Comparison of ENCODE assay signal across 9 cellular contexts in the genomic region with DNA sequence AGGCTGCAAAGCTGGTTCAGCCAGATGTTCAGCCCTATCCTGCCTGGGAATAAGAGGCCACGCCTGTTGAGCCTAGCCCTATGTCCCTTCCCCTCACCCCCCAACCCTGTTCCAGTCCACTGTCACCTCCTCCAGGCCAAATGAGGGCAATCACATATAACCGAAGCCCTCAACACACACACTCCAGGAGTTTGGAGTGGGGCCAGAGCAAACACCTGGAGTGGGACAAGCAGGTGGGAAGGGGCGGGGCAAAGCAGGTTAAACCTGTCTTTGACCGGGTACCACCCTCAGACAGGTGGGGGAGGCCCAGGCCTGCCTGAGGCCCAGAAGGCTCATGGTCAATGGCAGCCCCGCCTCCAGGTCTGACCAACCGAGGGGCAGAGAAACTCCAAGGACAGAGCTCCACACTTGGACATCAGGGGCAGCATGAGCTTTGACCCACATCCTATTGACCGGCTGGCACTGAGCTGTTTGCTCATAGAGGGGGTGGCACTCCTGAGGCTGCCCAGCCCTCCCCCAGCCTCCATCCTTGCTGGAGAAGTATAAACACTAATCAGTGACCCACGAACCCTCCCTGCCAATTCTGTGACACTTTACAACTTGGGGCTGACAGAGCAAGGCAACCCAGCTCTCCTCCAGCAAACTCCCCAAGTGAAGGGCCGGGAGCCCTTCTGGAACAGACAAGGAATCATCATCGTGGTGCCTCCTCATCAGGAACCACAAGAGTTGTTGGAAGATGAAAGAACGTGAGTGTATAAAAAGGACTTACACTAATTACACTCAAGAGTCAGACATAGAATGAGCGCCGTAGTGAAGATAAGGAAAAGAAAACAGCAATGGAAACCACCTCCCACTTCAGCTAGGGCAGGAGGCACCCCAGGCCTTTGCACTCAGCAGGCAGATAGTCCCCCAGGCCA. TPM values are rescaled to one million over a fixed set of nuclear protein-coding genes. Genes with fewer than 3 reads are reported as not detected.
DNase-seq lines count a peak whose midpoint lies in the region; ATAC-seq, FAIRE-seq and TF ChIP-seq lines count a peak whose summit lies in the region.
"Had no signal": no experiment of that assay in that cellular context is flagged by ENCODE, and none has a peak within 500 bp of the region (broad histone marks: within the 10 kb centered on the region; RNA-seq: fewer than 3 reads in every experiment).

No MANE protein-coding gene starts in this region.

- H3K4me1 Mint-ChIP-seq in naive B cell: peaks cover 28 to 42% (median 41%) of the 10 kb centered on the region in 3 donors
- H3K4me1 Mint-ChIP-seq in activated T-helper 1 cell treated with anti-CD3 and anti-CD28 coated beads, Interleukin-12 subunit alpha, Interleukin-12 subunit beta, Interleukin-2, Interleukin-4 antibody, amounts not matched to agents 30 ng/mL and 10 ng/mL and 1 ng/mL, durations not matched to agents 14 hours and 24 hours and 36 hours (ENCODE audit: low read depth): peaks cover 28% of the 10 kb centered on the region

- H3K27me3 Mint-ChIP-seq in naive B cell: no peaks in the 10 kb centered on the region
- H3K27me3 Mint-ChIP-seq in activated T-helper 1 cell treated with anti-CD3 and anti-CD28 coated beads, Interleukin-12 subunit alpha, Interleukin-12 subunit beta, Interleukin-2, Interleukin-4 antibody, amounts not matched to agents 30 ng/mL and 10 ng/mL and 1 ng/mL, durations not matched to agents 14 hours and 24 hours and 36 hours (ENCODE audit: insufficient read depth): peaks cover 3% of the 10 kb centered on the region

- H3K4me3 ChIP-seq in bronchial epithelial cell (ENCODE audit: low read depth, low read length): peak overlapping the region; percentile 88
- H3K4me3 ChIP-seq: SJSA1 had no signal

- peaks cover 31% of the 10 kb centered on the region for H3K36me3 ChIP-seq in bronchial epithelial cell (ENCODE audit: control insufficient read depth, insufficient read depth, low read length)

- DNase-seq in COR-L47 (lab: John Stamatoyannopoulos, UW) (peak; percentile 87), NCI-H1105 treated with DMSO at 0.1 percent for 48 hours (lab: John Stamatoyannopoulos, UW) (peak; percentile 77), bronchial epithelial cell (ENCODE audit: low read depth) (peak; percentile 79), naive B cell (no peak), NOMO-1 treated with DMSO at 0.1 percent for 48 hours (lab: John Stamatoyannopoulos, UW; ENCODE audit: unreplicated experiment) (no peak), NCI-H1048 (lab: John Stamatoyannopoulos, UW) (no peak), cortex of kidney (lab: John Stamatoyannopoulos, UW) (no peak)
- DNase-seq in activated T-helper 1 cell treated with anti-CD3 and anti-CD28 coated beads, Interleukin-12 subunit alpha, Interleukin-12 subunit beta, Interleukin-2, Interleukin-4 antibody, amounts not matched to agents 30 ng/mL and 10 ng/mL and 1 ng/mL, durations not matched to agents 14 hours and 24 hours and 36 hours (ENCODE audit: low spot score): no peak

- no peak for ATAC-seq in naive B cell (ENCODE audit: low read depth in 2 of 2)

- H3K27ac Mint-ChIP-seq in naive B cell: peak overlapping the region in 4 of 6 donors; percentile 19 to 65 (median 54)
- H3K27ac Mint-ChIP-seq in activated T-helper 1 cell treated with anti-CD3 and anti-CD28 coated beads, Interleukin-12 subunit alpha, Interleukin-12 subunit beta, Interleukin-2, Interleukin-4 antibody, amounts not matched to agents 30 ng/mL and 10 ng/mL and 1 ng/mL, durations not matched to agents 14 hours and 24 hours and 36 hours: no peak overlapping the region

- H3K9me3 Mint-ChIP-seq in naive B cell: no peaks in the 10 kb centered on the region
- H3K9me3 Mint-ChIP-seq in activated T-helper 1 cell treated with anti-CD3 and anti-CD28 coated beads, Interleukin-12 subunit alpha, Interleukin-12 subunit beta, Interleukin-2, Interleukin-4 antibody, amounts not matched to agents 30 ng/mL and 10 ng/mL and 1 ng/mL, durations not matched to agents 14 hours and 24 hours and 36 hours: no peaks in the 10 kb centered on the region

- FAIRE-seq in bronchial epithelial cell (lab: Jason Lieb, UNC): peak; percentile 55

- intact Hi-C loops in activated T-helper 1 cell treated with anti-CD3 and anti-CD28 coated beads, Interleukin-12 subunit alpha, Interleukin-12 subunit beta, Interleukin-2, Interleukin-4 antibody, amounts not matched to agents 30 ng/mL and 10 ng/mL and 1 ng/mL, durations not matched to agents 14 hours and 24 hours and 36 hours (cut with micrococcal nuclease): loop anchor here (5.0 kb wide), 1 partner anchor 297 kb away; a partner anchor contains a TSS

- H3K4me3 Mint-ChIP-seq in naive B cell: peak overlapping the region in 6 of 8 donors; percentile 10 to 80 (median 60)
- H3K4me3 Mint-ChIP-seq in activated T-helper 1 cell treated with anti-CD3 and anti-CD28 coated beads, Interleukin-12 subunit alpha, Interleukin-12 subunit beta, Interleukin-2, Interleukin-4 antibody, amounts not matched to agents 30 ng/mL and 10 ng/mL and 1 ng/mL, durations not matched to agents 14 hours and 24 hours and 36 hours: no peak overlapping the region

- H3K27me3 ChIP-seq in bronchial epithelial cell (ENCODE audit: control insufficient read depth, insufficient read depth, low read length): no peaks in the 10 kb centered on the region
- H3K27me3 ChIP-seq: SJSA1 had no signal

- no peak for TF ChIP-seq CTCF in bronchial epithelial cell (IDR thresholded peaks at IDR 0.05; ENCODE audit: insufficient read depth, low read length, severe bottlenecking)

- no peaks in the 10 kb centered on the region for H3K36me3 Mint-ChIP-seq in naive B cell
- H3K36me3 Mint-ChIP-seq in activated T-helper 1 cell treated with anti-CD3 and anti-CD28 coated beads, Interleukin-12 subunit alpha, Interleukin-12 subunit beta, Interleukin-2, Interleukin-4 antibody, amounts not matched to agents 30 ng/mL and 10 ng/mL and 1 ng/mL, durations not matched to agents 14 hours and 24 hours and 36 hours (ENCODE audit: low read depth): peaks cover 2% of the 10 kb centered on the region

RNA-seq across cellular contexts. Expression of a gene that starts 1.5 kb away (rescaled TPM):
- 49.0 and 95.2 TPM in 2 replicates for total RNA-seq in bronchial epithelial cell
- 1 to 10 TPM in 2 of 6 donors, under 1 TPM in 3, not detected in 1; 0.32 to 2.8 (median 0.87) TPM for polyA plus RNA-seq in naive B cell (ENCODE audit: low read depth in 6 of 6)
- total RNA-seq in activated T-helper 1 cell treated with anti-CD3 and anti-CD28 coated beads, Interleukin-12 subunit alpha, Interleukin-12 subunit beta, Interleukin-2, Interleukin-4 antibody, amounts not matched to agents 30 ng/mL and 10 ng/mL and 1 ng/mL, durations not matched to agents 14 hours and 24 hours and 36 hours: 0.10 and 0.12 TPM in 2 replicates

RNA-seq across cellular contexts. Expression of a gene that starts 10.7 kb away (rescaled TPM):
- 8.2 and 9.2 TPM in 2 replicates for total RNA-seq in bronchial epithelial cell
- polyA plus RNA-seq in naive B cell (ENCODE audit: low read depth in 6 of 6): 1 to 10 TPM in 5 of 6 donors, not detected in 1; 4.3 to 9.8 (median 5.8) TPM
- total RNA-seq in activated T-helper 1 cell treated with anti-CD3 and anti-CD28 coated beads, Interleukin-12 subunit alpha, Interleukin-12 subunit beta, Interleukin-2, Interleukin-4 antibody, amounts not matched to agents 30 ng/mL and 10 ng/mL and 1 ng/mL, durations not matched to agents 14 hours and 24 hours and 36 hours: 8.6 and 8.8 TPM in 2 replicates

RNA-seq across cellular contexts. Expression of a gene that starts 29.9 kb away (rescaled TPM):
- 9.1 and 19.7 TPM in 2 replicates for total RNA-seq in bronchial epithelial cell
- polyA plus RNA-seq in naive B cell (ENCODE audit: low read depth in 6 of 6): 10 to 100 TPM in 5 of 6 donors, 1 to 10 TPM in 1; 6.5 to 16.4 (median 13.5) TPM
- total RNA-seq in activated T-helper 1 cell treated with anti-CD3 and anti-CD28 coated beads, Interleukin-12 subunit alpha, Interleukin-12 subunit beta, Interleukin-2, Interleukin-4 antibody, amounts not matched to agents 30 ng/mL and 10 ng/mL and 1 ng/mL, durations not matched to agents 14 hours and 24 hours and 36 hours: 139 and 143 TPM in 2 replicates

Comparison
In these comparisons a context has a peak if more than half of its experiments do, and no peak if none do; other contexts are left out.
1. DNase-seq: peak in COR-L47 (single experiment), NCI-H1105 treated with DMSO at 0.1 percent for 48 hours (single experiment) and bronchial epithelial cell (single experiment); none in naive B cell (single experiment), activated T-helper 1 cell treated with anti-CD3 and anti-CD28 coated beads, Interleukin-12 subunit alpha, Interleukin-12 subunit beta, Interleukin-2, Interleukin-4 antibody, amounts not matched to agents 30 ng/mL and 10 ng/mL and 1 ng/mL, durations not matched to agents 14 hours and 24 hours and 36 hours (single experiment), NOMO-1 treated with DMSO at 0.1 percent for 48 hours (single experiment), NCI-H1048 (single experiment) and cortex of kidney (single experiment).
2. RNA of a gene that starts 1.5 kb away (total RNA-seq): 49.0 to 95.2 TPM in bronchial epithelial cell; 0.10 to 0.12 TPM in activated T-helper 1 cell treated with anti-CD3 and anti-CD28 coated beads, Interleukin-12 subunit alpha, Interleukin-12 subunit beta, Interleukin-2, Interleukin-4 antibody, amounts not matched to agents 30 ng/mL and 10 ng/mL and 1 ng/mL, durations not matched to agents 14 hours and 24 hours and 36 hours; every median in the first group is over 10 times any median in the second.